ENCODE assay signal across 8 cellular contexts in genomic region chr6:6591778-6592388, GRCh38. TPM values are rescaled to one million over a fixed set of nuclear protein-coding genes. Genes with fewer than 3 reads are reported as not detected.
DNase-seq lines count a peak whose midpoint lies in the region; ATAC-seq and TF ChIP-seq lines count a peak whose summit lies in the region.

No MANE protein-coding gene starts in this region.

- H3K9me3 Mint-ChIP-seq in central memory CD8-positive, alpha-beta T cell, result no peaks in the 10 kb centered on the region

- peak overlapping the region; percentile 33 for H3K27ac Mint-ChIP-seq in central memory CD8-positive, alpha-beta T cell (ENCODE audit: low read depth)

- H3K9me3 ChIP-seq in sigmoid colon, result no peaks in the 10 kb centered on the region

- peak overlapping the region in 3 of 4 donors; percentile 18 to 41 (median 23) for H3K27ac ChIP-seq in sigmoid colon

- no peak for DNase-seq in central memory CD8-positive, alpha-beta T cell (ENCODE audit: low spot score in 2 of 2)
- DNase-seq in sigmoid colon (no peak), posterior cingulate gyrus (no peak), HUDEP-2 (lab: John Stamatoyannopoulos, UW; ENCODE audit: unreplicated experiment in 76 of 76) (no peak)
- no peak for DNase-seq in activated T-cell treated with anti-CD3 and anti-CD28 coated beads, Interleukin-2, amount 50 U/mL, for 1 hour
- no peak for DNase-seq in stimulated activated CD4-positive, alpha-beta T cell treated with anti-CD3 and anti-CD28 coated beads, Interleukin-4, amount 100 ng/mL, for 24 hours

- H3K4me3 Mint-ChIP-seq in central memory CD8-positive, alpha-beta T cell, result no peak overlapping the region

- no peaks in the 10 kb centered on the region for H3K36me3 ChIP-seq in sigmoid colon

- TF ChIP-seq POLR2A in GM19099 (IDR thresholded peaks at IDR 0.05; ENCODE audit: extremely low read depth, insufficient read length, low read depth) (peak; percentile 50), sigmoid colon (IDR thresholded peaks at IDR 0.05) (no peak)

- no peak for TF ChIP-seq CTCF in sigmoid colon (IDR thresholded peaks at IDR 0.05)

- peak; percentile 25 for ATAC-seq in HG03565 (IDR thresholded peaks at IDR 0.05; ENCODE audit: unreplicated experiment)
- ATAC-seq in central memory CD8-positive, alpha-beta T cell (replicated peaks; ENCODE audit: extremely low read depth, poor library complexity, severe bottlenecking), result peak; percentile 31

- H3K4me3 ChIP-seq in sigmoid colon, result no peak overlapping the region

- TF ChIP-seq EP300 in sigmoid colon (IDR thresholded peaks at IDR 0.05), result no peak

- peaks cover 2% of the 10 kb centered on the region for H3K36me3 Mint-ChIP-seq in central memory CD8-positive, alpha-beta T cell (ENCODE audit: insufficient read depth)

- 47 to 80% methylated on average over 7 of the region's 7 CpGs for WGBS in sigmoid colon, 2 donors

- peaks cover 0 to 22% (median 14%) of the 10 kb centered on the region in 4 donors for H3K4me1 ChIP-seq in sigmoid colon

- intact Hi-C loops in sigmoid colon (cut with DNase I) (no loop called here), posterior cingulate gyrus (cut with DNase I) (no loop called here)

- H3K4me1 Mint-ChIP-seq in central memory CD8-positive, alpha-beta T cell, result peaks cover 29% of the 10 kb centered on the region

- no peaks in the 10 kb centered on the region for H3K27me3 ChIP-seq in sigmoid colon

- H3K27me3 Mint-ChIP-seq in central memory CD8-positive, alpha-beta T cell, result no peaks in the 10 kb centered on the region

RNA-seq across cellular contexts. Expression of gene LY86, which starts 3.4 kb away (rescaled TPM):
- 1 to 10 TPM; 1.1 to 5.9 (median 3.3) TPM for total RNA-seq in sigmoid colon
- polyA plus RNA-seq in sigmoid colon, result 10 to 100 TPM in 1 of 3 donors, 1 to 10 TPM in 2; 6.6 to 15.7 (median 9.7) TPM
